ENCODE assay signal across 16 cellular contexts in genomic region chr13:113405481-113406300, GRCh38. TPM values are rescaled to one million over a fixed set of nuclear protein-coding genes. Genes with fewer than 3 reads are reported as not detected.
DNase-seq lines count a peak whose midpoint lies in the region; ATAC-seq and TF ChIP-seq lines count a peak whose summit lies in the region.
"Had no signal": no experiment of that assay in that cellular context is flagged by ENCODE, and none has a peak within 500 bp of the region (broad histone marks: within the 10 kb centered on the region; RNA-seq: fewer than 3 reads in every experiment).

No MANE protein-coding gene starts in this region.

- H3K36me3 ChIP-seq in BLaER1 (no peaks in the 10 kb centered on the region), osteoblast (ENCODE audit: insufficient read depth, low read length) (no peaks in the 10 kb centered on the region)
- H3K36me3 ChIP-seq in effector memory CD4-positive, alpha-beta T cell (ENCODE audit: control insufficient read depth, insufficient read depth, low read length) = no peaks in the 10 kb centered on the region

- WGBS in right cardiac atrium = 75% methylated on average over 38 of the region's 38 CpGs

- H3K4me1 ChIP-seq in BLaER1 = peaks cover 98% of the 10 kb centered on the region
- H3K4me1 ChIP-seq in right cardiac atrium (ENCODE audit: control insufficient read depth, insufficient read depth, low read length) = no peaks in the 10 kb centered on the region
- no peaks in the 10 kb centered on the region for H3K4me1 ChIP-seq in effector memory CD4-positive, alpha-beta T cell (ENCODE audit: control insufficient read depth, insufficient read depth, low read length, poor library complexity, severe bottlenecking)
- peaks cover 6% of the 10 kb centered on the region for H3K4me1 ChIP-seq in osteoblast (ENCODE audit: insufficient read depth, low read length)

- peak overlapping the region; percentile 99 for H3K4me2 ChIP-seq in BLaER1
- no peak overlapping the region for H3K4me2 ChIP-seq in osteoblast (ENCODE audit: insufficient read depth, low read length)
- H3K4me2 ChIP-seq: hepatocyte had no signal

- H2AFZ ChIP-seq in osteoblast (ENCODE audit: low read length) = no peak overlapping the region
- H2AFZ ChIP-seq: hepatocyte had no signal

- no peak overlapping the region for H3K4me3 Mint-ChIP-seq in activated CD4-positive, alpha-beta T cell treated with anti-CD3 and anti-CD28 coated beads, Interleukin-2, amount 10 ng/mL, durations not matched to agents 24 days and 14 days
- H3K4me3 Mint-ChIP-seq: activated CD4-positive, alpha-beta T cell treated with anti-CD3 and anti-CD28 coated beads, Interleukin-2, amount 10 ng/mL, durations not matched to agents 7 days and 5 days; activated T-cell treated with anti-CD3 and anti-CD28 coated beads, Interleukin-2, amount 50 U/mL, for 4 hours had no signal

- peak; percentile 57 for DNase-seq in DMS153 treated with DMSO at 0.1 percent for 48 hours (lab: John Stamatoyannopoulos, UW; ENCODE audit: unreplicated experiment)
- DNase-seq in NCI-H345 treated with DMSO at 0.1 percent for 48 hours (lab: John Stamatoyannopoulos, UW; ENCODE audit: unreplicated experiment) = peak; percentile 65
- no peak for DNase-seq in right cardiac atrium
- DNase-seq in KG1 (lab: John Stamatoyannopoulos, UW) = no peak
- DNase-seq in activated CD4-positive, alpha-beta T cell treated with anti-CD3 and anti-CD28 coated beads, Interleukin-2, amount 10 ng/mL, durations not matched to agents 24 days and 14 days = no peak
- no peak for DNase-seq in effector memory CD4-positive, alpha-beta T cell
- DNase-seq in osteoblast (ENCODE audit: insufficient read length, low spot score, missing footprints) = no peak
- DNase-seq: activated CD4-positive, alpha-beta T cell treated with anti-CD3 and anti-CD28 coated beads, Interleukin-2, amount 10 ng/mL, durations not matched to agents 7 days and 5 days; activated T-cell treated with anti-CD3 and anti-CD28 coated beads, Interleukin-2, amount 50 U/mL, for 4 hours; C1 segment of cervical spinal cord; NCI-H446; T-helper 2 cell had no signal

- H3K79me2 ChIP-seq in osteoblast (ENCODE audit: insufficient read depth, low read length) = no peaks in the 10 kb centered on the region
- H3K79me2 ChIP-seq: hepatocyte had no signal

- intact Hi-C loops in right cardiac atrium (cut with DNase I) = no loop called here
- intact Hi-C loops in activated CD4-positive, alpha-beta T cell treated with anti-CD3 and anti-CD28 coated beads, Interleukin-2, amount 10 ng/mL, durations not matched to agents 24 days and 14 days (cut with micrococcal nuclease) = no loop called here

- TF ChIP-seq CTCF in osteoblast (IDR thresholded peaks at IDR 0.05; ENCODE audit: extremely low read depth, low read depth, low read length) = no peak

- no peaks in the 10 kb centered on the region for H3K9me3 Mint-ChIP-seq in activated CD4-positive, alpha-beta T cell treated with anti-CD3 and anti-CD28 coated beads, Interleukin-2, amount 10 ng/mL, durations not matched to agents 24 days and 14 days
- H3K9me3 Mint-ChIP-seq: activated CD4-positive, alpha-beta T cell treated with anti-CD3 and anti-CD28 coated beads, Interleukin-2, amount 10 ng/mL, durations not matched to agents 7 days and 5 days; activated T-cell treated with anti-CD3 and anti-CD28 coated beads, Interleukin-2, amount 50 U/mL, for 4 hours had no signal

- no peaks in the 10 kb centered on the region for H3K27me3 ChIP-seq in BLaER1
- H3K27me3 ChIP-seq in right cardiac atrium (ENCODE audit: control insufficient read depth, insufficient read depth) = no peaks in the 10 kb centered on the region
- H3K27me3 ChIP-seq in effector memory CD4-positive, alpha-beta T cell (replicated peaks; ENCODE audit: control insufficient read depth, insufficient read depth, low read length, poor library complexity, severe bottlenecking) = peaks cover 5% of the 10 kb centered on the region
- no peaks in the 10 kb centered on the region for H3K27me3 ChIP-seq in osteoblast (ENCODE audit: insufficient read depth, low read length)
- H3K27me3 ChIP-seq: hepatocyte had no signal

- peak overlapping the region; percentile 68 for H3K4me3 ChIP-seq in BLaER1
- H3K4me3 ChIP-seq in right cardiac atrium (ENCODE audit: low read length) = no peak overlapping the region
- no peak overlapping the region for H3K4me3 ChIP-seq in effector memory CD4-positive, alpha-beta T cell (ENCODE audit: insufficient read depth, low read depth, low read length, poor library complexity, severe bottlenecking)
- no peak overlapping the region for H3K4me3 ChIP-seq in osteoblast (ENCODE audit: insufficient read depth, low read length)
- H3K4me3 ChIP-seq: hepatocyte had no signal

- no peak overlapping the region for H3K27ac Mint-ChIP-seq in activated CD4-positive, alpha-beta T cell treated with anti-CD3 and anti-CD28 coated beads, Interleukin-2, amount 10 ng/mL, durations not matched to agents 24 days and 14 days
- H3K27ac Mint-ChIP-seq: activated CD4-positive, alpha-beta T cell treated with anti-CD3 and anti-CD28 coated beads, Interleukin-2, amount 10 ng/mL, durations not matched to agents 7 days and 5 days; progenitor cell of endocrine pancreas had no signal

- peaks cover 3% of the 10 kb centered on the region; the same call in 1 of the 2 replicates for H3K9me3 ChIP-seq in BLaER1
- H3K9me3 ChIP-seq in right cardiac atrium (ENCODE audit: control insufficient read depth, low read length) = no peaks in the 10 kb centered on the region
- H3K9me3 ChIP-seq in effector memory CD4-positive, alpha-beta T cell (ENCODE audit: control insufficient read depth, low read length) = no peaks in the 10 kb centered on the region
- no peaks in the 10 kb centered on the region for H3K9me3 ChIP-seq in osteoblast (ENCODE audit: low read depth, low read length)

- H3K9ac ChIP-seq in BLaER1 = peak overlapping the region; percentile 87

- peak overlapping the region; percentile 96 for H3K27ac ChIP-seq in BLaER1
- peak overlapping the region; percentile 44 for H3K27ac ChIP-seq in right cardiac atrium (ENCODE audit: low read length)
- no peak overlapping the region for H3K27ac ChIP-seq in effector memory CD4-positive, alpha-beta T cell (ENCODE audit: insufficient read depth, low read length, poor library complexity, severe bottlenecking)
- no peak overlapping the region for H3K27ac ChIP-seq in osteoblast (ENCODE audit: low read depth, low read length)
- H3K27ac ChIP-seq: hepatocyte had no signal

- no peaks in the 10 kb centered on the region for H3K4me1 Mint-ChIP-seq in activated CD4-positive, alpha-beta T cell treated with anti-CD3 and anti-CD28 coated beads, Interleukin-2, amount 10 ng/mL, durations not matched to agents 24 days and 14 days
- H3K4me1 Mint-ChIP-seq: activated CD4-positive, alpha-beta T cell treated with anti-CD3 and anti-CD28 coated beads, Interleukin-2, amount 10 ng/mL, durations not matched to agents 7 days and 5 days had no signal

- H3K36me3 Mint-ChIP-seq in activated CD4-positive, alpha-beta T cell treated with anti-CD3 and anti-CD28 coated beads, Interleukin-2, amount 10 ng/mL, durations not matched to agents 24 days and 14 days (ENCODE audit: low read depth) = no peaks in the 10 kb centered on the region

- no peaks in the 10 kb centered on the region for H3K27me3 Mint-ChIP-seq in activated CD4-positive, alpha-beta T cell treated with anti-CD3 and anti-CD28 coated beads, Interleukin-2, amount 10 ng/mL, durations not matched to agents 24 days and 14 days
- H3K27me3 Mint-ChIP-seq: activated CD4-positive, alpha-beta T cell treated with anti-CD3 and anti-CD28 coated beads, Interleukin-2, amount 10 ng/mL, durations not matched to agents 7 days and 5 days had no signal

- H4K20me1 ChIP-seq in BLaER1 = no peaks in the 10 kb centered on the region
- no peaks in the 10 kb centered on the region for H4K20me1 ChIP-seq in osteoblast (ENCODE audit: insufficient read depth, low read length)

- no peak for ATAC-seq in right cardiac atrium
- ATAC-seq: activated T-cell treated with anti-CD3 and anti-CD28 coated beads, Interleukin-2, amount 50 U/mL, for 4 hours; Panc1 had no signal

RNA-seq across cellular contexts. Expression of gene GRTP1, which starts 41.8 kb away (rescaled TPM):
- total RNA-seq in right cardiac atrium (1 to 10 TPM; 1.4 to 2.3 (median 1.8) TPM), osteoblast (0.29 and 0.36 TPM in 2 replicates)
- 1.5 TPM for polyA plus RNA-seq in right cardiac atrium
- total RNA-seq in activated CD4-positive, alpha-beta T cell treated with anti-CD3 and anti-CD28 coated beads, Interleukin-2, amount 10 ng/mL, durations not matched to agents 24 days and 14 days = not detected in 2 replicates

RNA-seq across cellular contexts. Expression of gene ADPRHL1, which starts 47.6 kb away (rescaled TPM):
- 100 to 1,000 TPM; 320 to 446 (median 375) TPM for total RNA-seq in right cardiac atrium
- 280 TPM for polyA plus RNA-seq in right cardiac atrium
- 0.62 and 0.86 TPM in 2 replicates for total RNA-seq in activated CD4-positive, alpha-beta T cell treated with anti-CD3 and anti-CD28 coated beads, Interleukin-2, amount 10 ng/mL, durations not matched to agents 24 days and 14 days
- 3.8 and 5.1 TPM in 2 replicates for total RNA-seq in osteoblast

Comparison
In these comparisons a context has a peak if more than half of its experiments do, and no peak if none do; other contexts are left out.
1. H3K27ac ChIP-seq: peak in BLaER1 (single experiment) and right cardiac atrium (single experiment); none in effector memory CD4-positive, alpha-beta T cell (single experiment) and osteoblast (single experiment).
2. DNase-seq: peak in DMS153 treated with DMSO at 0.1 percent for 48 hours (single experiment) and NCI-H345 treated with DMSO at 0.1 percent for 48 hours (single experiment); none in right cardiac atrium (0 of 3), KG1 (single experiment), activated CD4-positive, alpha-beta T cell treated with anti-CD3 and anti-CD28 coated beads, Interleukin-2, amount 10 ng/mL, durations not matched to agents 24 days and 14 days (single experiment), effector memory CD4-positive, alpha-beta T cell (0 of 3) and osteoblast (single experiment).
3. RNA of gene ADPRHL1, which starts 47.6 kb away (total RNA-seq): 320 to 446 TPM in right cardiac atrium; 3.8 to 5.1 TPM in osteoblast and 0.62 to 0.86 TPM in activated CD4-positive, alpha-beta T cell treated with anti-CD3 and anti-CD28 coated beads, Interleukin-2, amount 10 ng/mL, durations not matched to agents 24 days and 14 days; every median in the first group is over 10 times any median in the second.